In genomic region chrX:9327747-9328145, GRCh38 we compare ENCODE assay signal across 21 cellular contexts.
DNase-seq lines count a peak whose midpoint lies in the region; ATAC-seq and TF ChIP-seq lines count a peak whose summit lies in the region.
"Had no signal": no experiment of that assay in that cellular context is flagged by ENCODE, and none has a peak within 500 bp of the region (broad histone marks: within the 10 kb centered on the region; RNA-seq: fewer than 3 reads in every experiment).

No MANE protein-coding gene starts in this region.

- no peaks in the 10 kb centered on the region for H3K36me3 Mint-ChIP-seq in nephron progenitor cell (ENCODE audit: low read depth)
- H3K36me3 Mint-ChIP-seq: brain, CD14-positive monocyte, WTC11 had no signal

- 25% methylated on average over 5 of the region's 5 CpGs for WGBS in mammary epithelial cell (ENCODE audit: low coverage, missing lambda C conversion rate)
- 20 to 39% methylated on average over 5 of the region's 5 CpGs for WGBS in aorta, 2 donors
- 61% methylated on average over 5 of the region's 5 CpGs; no CpG with 5 or more reads in 1 of the 2 donors for WGBS in gastroesophageal sphincter (ENCODE audit: low coverage in 1 of 2), 2 donors

- in situ Hi-C loops in mammary epithelial cell (cut with MboI; ENCODE audit: low sequenced_read_pairs in 2 of 2) = no loop called here

- no peak overlapping the region for H3K4me3 ChIP-seq in BJ (ENCODE audit: low read depth, low read length)
- no peak overlapping the region for H3K4me3 ChIP-seq in MG63
- no peak overlapping the region for H3K4me3 ChIP-seq in mammary epithelial cell (replicated peaks in 1 of 3; ENCODE audit: insufficient read depth in 1 of 3, low read depth in 2 of 3, low read length in 3 of 3)
- no peak overlapping the region for H3K4me3 ChIP-seq in aorta (ENCODE audit: low read length in 2 of 2)
- no peak overlapping the region for H3K4me3 ChIP-seq in gastroesophageal sphincter
- H3K4me3 ChIP-seq: Peyer's patch, tibial nerve had no signal

- H3K9ac ChIP-seq in mammary epithelial cell (ENCODE audit: insufficient read depth, low read length) = no peak overlapping the region

- H3K27me3 Mint-ChIP-seq in nephron progenitor cell (ENCODE audit: low read depth, poor library complexity) = no peaks in the 10 kb centered on the region

- H3K27me3 ChIP-seq in BJ (ENCODE audit: control insufficient read depth, insufficient read depth, low read length) = no peaks in the 10 kb centered on the region
- H3K27me3 ChIP-seq in MG63 = no peaks in the 10 kb centered on the region
- H3K27me3 ChIP-seq in mammary epithelial cell (ENCODE audit: insufficient read depth, low read length) = no peaks in the 10 kb centered on the region
- H3K27me3 ChIP-seq in aorta (ENCODE audit: control insufficient read depth in 1 of 2, insufficient read depth in 2 of 2, low read length in 1 of 2) = no peaks in the 10 kb centered on the region
- H3K27me3 ChIP-seq in gastroesophageal sphincter = no peaks in the 10 kb centered on the region
- H3K27me3 ChIP-seq: neutrophil, Peyer's patch had no signal

- no peak for ATAC-seq in aorta (ENCODE audit: low FRiP score)
- ATAC-seq in gastroesophageal sphincter = no peak
- ATAC-seq: sciatic nerve, WTC11 had no signal

- peaks cover 58% of the 10 kb centered on the region for H3K9me3 Mint-ChIP-seq in nephron progenitor cell

- H2AFZ ChIP-seq in mammary epithelial cell (ENCODE audit: low read depth, low read length) = no peak overlapping the region

- CTCF ChIA-PET in BJ (lab: Yijun Ruan, JAX) (no interaction called here), mammary epithelial cell (lab: Charles Lee; ENCODE audit: low non-redundant PET) (no interaction called here)

- DNase-seq in BJ (ENCODE audit: low read depth) = peak; percentile 60
- peak; percentile 48 for DNase-seq in MG63
- peak; percentile 17 for DNase-seq in mammary epithelial cell
- DNase-seq in myocyte (ENCODE audit: low read depth) = peak; percentile 26
- no peak for DNase-seq in aorta
- DNase-seq in RKO (ENCODE audit: low spot score) = no peak
- no peak for DNase-seq in nephron progenitor cell
- DNase-seq: activated effector memory CD4-positive, alpha-beta T cell treated with anti-CD3 and anti-CD28 coated beads, Interleukin-2, amount 50 U/mL, for 16 hours; DMS79; KG1; NCI-H2081; Peyer's patch; stimulated activated CD4-positive, alpha-beta T cell treated with anti-CD3 and anti-CD28 coated beads, Interleukin-2, amount 100 ng/mL, for 48 hours; T-helper 1 cell had no signal

- no peak overlapping the region for H3K4me3 Mint-ChIP-seq in nephron progenitor cell
- H3K4me3 Mint-ChIP-seq: brain, CD14-positive monocyte, WTC11 had no signal

- TF ChIP-seq CTCF in BJ (IDR thresholded peaks at IDR 0.05; ENCODE audit: insufficient read depth, low read depth, low read length) = no peak
- no peak for TF ChIP-seq CTCF in mammary epithelial cell (conservative IDR thresholded peaks at IDR 0.05 in 1 of 2, IDR thresholded peaks at IDR 0.05 in 1 of 2; ENCODE audit: extremely low read depth in 1 of 2, insufficient read depth in 1 of 2, low read depth in 1 of 2, low read length in 2 of 2)
- no peak for TF ChIP-seq CTCF in nephron progenitor cell (IDR thresholded peaks at IDR 0.05)
- no peak for TF ChIP-seq CTCF in gastroesophageal sphincter (IDR thresholded peaks at IDR 0.05)

- H3K4me1 Mint-ChIP-seq in nephron progenitor cell = no peaks in the 10 kb centered on the region
- H3K4me1 Mint-ChIP-seq: CD14-positive monocyte, WTC11 had no signal

- H3K4me2 ChIP-seq in mammary epithelial cell (ENCODE audit: insufficient read depth, low read depth, low read length) = no peak overlapping the region

- intact Hi-C loops in mammary epithelial cell (cut with micrococcal nuclease) (no loop called here), aorta (cut with DNase I) (no loop called here)

- H3K36me3 ChIP-seq in BJ (ENCODE audit: control insufficient read depth, insufficient read depth, low read length) (no peaks in the 10 kb centered on the region), MG63 (no peaks in the 10 kb centered on the region), mammary epithelial cell (ENCODE audit: insufficient read depth, low read length) (no peaks in the 10 kb centered on the region), aorta (ENCODE audit: control insufficient read depth in 1 of 2, insufficient read depth in 2 of 2, low read length in 1 of 2) (no peaks in the 10 kb centered on the region), gastroesophageal sphincter (no peaks in the 10 kb centered on the region)
- H3K36me3 ChIP-seq: neutrophil, Peyer's patch, tibial nerve had no signal

- no TSS peak for BruUV-seq in mammary epithelial cell (replicated peaks; lab: Mats Ljungman, UMichigan)

- H4K20me1 ChIP-seq in mammary epithelial cell (ENCODE audit: insufficient read depth, low read length) = no peaks in the 10 kb centered on the region

- H3K9me3 ChIP-seq in MG63 = no peaks in the 10 kb centered on the region
- no peaks in the 10 kb centered on the region for H3K9me3 ChIP-seq in mammary epithelial cell (replicated peaks; ENCODE audit: insufficient read depth, low read length)
- no peaks in the 10 kb centered on the region for H3K9me3 ChIP-seq in aorta (ENCODE audit: control insufficient read depth, low read length)
- no peaks in the 10 kb centered on the region for H3K9me3 ChIP-seq in gastroesophageal sphincter
- H3K9me3 ChIP-seq: neutrophil, Peyer's patch, tibial nerve had no signal

- no peaks in the 10 kb centered on the region for H3K79me2 ChIP-seq in mammary epithelial cell (ENCODE audit: insufficient read depth, low read length)

- no peak for TF ChIP-seq POLR2A in gastroesophageal sphincter (IDR thresholded peaks at IDR 0.05)

- H3K27ac ChIP-seq in mammary epithelial cell (ENCODE audit: insufficient read depth, low read depth, low read length) = no peak overlapping the region
- H3K27ac ChIP-seq in aorta (ENCODE audit: low read depth in 1 of 2, low read length in 2 of 2) = no peak overlapping the region
- no peak overlapping the region for H3K27ac ChIP-seq in gastroesophageal sphincter
- H3K27ac ChIP-seq: neutrophil, Peyer's patch, tibial nerve had no signal

- no peak overlapping the region for H3K27ac Mint-ChIP-seq in nephron progenitor cell
- H3K27ac Mint-ChIP-seq: brain, CD14-positive monocyte, WTC11 had no signal

- dilution Hi-C loops in mammary epithelial cell (cut with HindIII; ENCODE audit: low sequenced_read_pairs) = no loop called here

- POLR2A ChIA-PET in BJ (lab: Charles Lee) = no interaction called here

- no peak for TF ChIP-seq EP300 in gastroesophageal sphincter (IDR thresholded peaks at IDR 0.05)

- H3K4me1 ChIP-seq in mammary epithelial cell (ENCODE audit: insufficient read depth, low read length) (no peaks in the 10 kb centered on the region), aorta (ENCODE audit: control insufficient read depth in 1 of 2, insufficient read depth in 2 of 2, low read length in 2 of 2) (peaks cover 0 to 2% of the 10 kb centered on the region in 2 donors), gastroesophageal sphincter (no peaks in the 10 kb centered on the region)
- H3K4me1 ChIP-seq: Peyer's patch, tibial nerve had no signal

Comparison
In these comparisons a context has a peak if more than half of its experiments do, and no peak if none do; other contexts are left out.
1. DNase-seq: peak in BJ (single experiment), MG63 (single experiment), mammary epithelial cell (single experiment) and myocyte (single experiment); none in aorta (0 of 2), RKO (single experiment) and nephron progenitor cell (single experiment).